Comparison of ENCODE assay signal across 40 cellular contexts in the genomic region with DNA sequence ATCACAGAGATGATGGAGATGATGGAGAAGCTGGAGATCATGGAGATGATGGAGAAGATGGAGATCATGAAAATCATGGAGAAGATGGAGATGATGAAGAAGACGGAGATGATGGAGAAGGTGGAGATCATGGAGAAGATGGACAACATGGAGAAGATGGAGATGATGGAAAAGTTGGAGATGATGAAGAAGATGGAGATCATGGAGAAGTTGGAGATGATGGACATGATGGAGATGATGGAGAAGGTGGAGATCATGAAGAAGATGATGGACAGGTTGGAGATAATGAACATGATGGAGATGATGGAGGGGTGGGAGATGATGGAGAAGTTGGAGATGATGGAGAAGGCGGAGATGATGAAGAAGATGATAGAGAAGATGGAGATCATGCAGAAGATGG. TPM values are rescaled to one million over a fixed set of nuclear protein-coding genes. Genes with fewer than 3 reads are reported as not detected.
"Had no signal": no experiment of that assay in that cellular context is flagged by ENCODE, and none has a peak within 500 bp of the region (broad histone marks: within the 10 kb centered on the region; RNA-seq: fewer than 3 reads in every experiment).

No MANE protein-coding gene starts in this region.

- H3K9me3 Mint-ChIP-seq: activated naive CD4-positive, alpha-beta T cell treated with anti-CD3 and anti-CD28 coated beads for 36 hours; activated naive CD4-positive, alpha-beta T cell treated with anti-CD3 and anti-CD28 coated beads, Interleukin-2, amount 50 U/mL, for 24 hours; activated naive CD4-positive, alpha-beta T cell treated with anti-CD3 and anti-CD28 coated beads, Interleukin-2, amount 50 U/mL, for 72 hours; activated naive CD8-positive, alpha-beta T cell treated with anti-CD3 and anti-CD28 coated beads for 36 hours; activated naive CD8-positive, alpha-beta T cell treated with anti-CD3 and anti-CD28 coated beads, Interleukin-2, amount 10 ng/mL, durations not matched to agents 7 days and 5 days; activated naive CD8-positive, alpha-beta T cell treated with anti-CD3 and anti-CD28 coated beads, Interleukin-2, amount 50 U/mL, for 24 hours; activated T-cell treated with anti-CD3 and anti-CD28 coated beads, Interleukin-2, amount 50 U/mL, for 24 hours; activated T-cell treated with anti-CD3 and anti-CD28 coated beads, Interleukin-2, amount 50 U/mL, for 4 hours; activated T-cell treated with anti-CD3 and anti-CD28 coated beads, Interleukin-2, amount 50 U/mL, for 72 hours; activated T-helper 1 cell treated with anti-CD3 and anti-CD28 coated beads, Interleukin-12 subunit alpha, Interleukin-12 subunit beta, Interleukin-2, Interleukin-4 antibody, amounts not matched to agents 30 ng/mL and 10 ng/mL and 1 ng/mL, durations not matched to agents 14 hours and 24 hours and 36 hours; activated T-helper 17 cell treated with anti-CD3 and anti-CD28 coated beads, Interleukin-2, amount 50 U/mL, for 72 hours; activated T-helper 2 cell treated with anti-CD3 and anti-CD28 coated beads, Interferon-gamma antibody, Interleukin-2, Interleukin-4, amounts not matched to agents 10 μg/mL and 5 μg/mL and 100 μg/mL, durations not matched to agents 14 hours and 24 hours and 36 hours; central memory CD8-positive, alpha-beta T cell had no signal

- H3K27me3 Mint-ChIP-seq: activated naive CD4-positive, alpha-beta T cell treated with anti-CD3 and anti-CD28 coated beads, Interleukin-2, amount 10 ng/mL, durations not matched to agents 7 days and 5 days; activated naive CD8-positive, alpha-beta T cell treated with anti-CD3 and anti-CD28 coated beads, Interleukin-2, amount 10 ng/mL, durations not matched to agents 7 days and 5 days had no signal

- H3K4me3 ChIP-seq: adrenal gland, ascending aorta, body of pancreas, breast epithelium, cardiac muscle cell had no signal

- H3K36me3 ChIP-seq: adrenal gland, ascending aorta, brain microvascular endothelial cell, breast epithelium, cardiac muscle cell had no signal

- H3K4me3 Mint-ChIP-seq: activated naive CD4-positive, alpha-beta T cell treated with anti-CD3 and anti-CD28 coated beads for 36 hours; activated naive CD4-positive, alpha-beta T cell treated with anti-CD3 and anti-CD28 coated beads, Interleukin-2, amount 10 ng/mL, durations not matched to agents 7 days and 5 days; activated naive CD4-positive, alpha-beta T cell treated with anti-CD3 and anti-CD28 coated beads, Interleukin-2, amount 50 U/mL, for 24 hours; activated naive CD8-positive, alpha-beta T cell; activated naive CD8-positive, alpha-beta T cell treated with anti-CD3 and anti-CD28 coated beads for 36 hours; activated naive CD8-positive, alpha-beta T cell treated with anti-CD3 and anti-CD28 coated beads, Interleukin-2, amount 10 ng/mL, durations not matched to agents 7 days and 5 days; activated naive CD8-positive, alpha-beta T cell treated with anti-CD3 and anti-CD28 coated beads, Interleukin-2, amount 50 U/mL, for 24 hours; activated T-cell treated with anti-CD3 and anti-CD28 coated beads, Interleukin-2, amount 50 U/mL, for 24 hours; activated T-cell treated with anti-CD3 and anti-CD28 coated beads, Interleukin-2, amount 50 U/mL, for 4 hours; activated T-cell treated with anti-CD3 and anti-CD28 coated beads, Interleukin-2, amount 50 U/mL, for 72 hours; activated T-helper 1 cell treated with anti-CD3 and anti-CD28 coated beads, Interleukin-12 subunit alpha, Interleukin-12 subunit beta, Interleukin-2, Interleukin-4 antibody, amounts not matched to agents 30 ng/mL and 10 ng/mL and 1 ng/mL, durations not matched to agents 14 hours and 24 hours and 36 hours; activated T-helper 17 cell treated with anti-CD3 and anti-CD28 coated beads, Interleukin-2, amount 50 U/mL, for 72 hours; brain; central memory CD8-positive, alpha-beta T cell had no signal

- H3K9me3 ChIP-seq: adrenal gland, ascending aorta, body of pancreas, breast epithelium had no signal

- FAIRE-seq: astrocyte, bronchial epithelial cell had no signal

- H3K4me1 ChIP-seq: adrenal gland, ascending aorta, body of pancreas, breast epithelium had no signal

- ATAC-seq: activated naive CD4-positive, alpha-beta T cell treated with anti-CD3 and anti-CD28 coated beads, Interleukin-2, amount 50 U/mL, for 72 hours; activated naive CD8-positive, alpha-beta T cell treated with anti-CD3 and anti-CD28 coated beads, Interleukin-2, amount 50 U/mL, for 24 hours; activated T-cell treated with anti-CD3 and anti-CD28 coated beads, Interleukin-2, amount 50 U/mL, for 4 hours; activated T-cell treated with anti-CD3 and anti-CD28 coated beads, Interleukin-2, amount 50 U/mL, for 72 hours; activated T-helper 17 cell treated with anti-CD3 and anti-CD28 coated beads, Interleukin-2, amount 50 U/mL, for 72 hours; body of pancreas had no signal

- DNase-seq: activated effector memory CD4-positive, alpha-beta T cell treated with anti-CD3 and anti-CD28 coated beads, Interleukin-2, amount 50 U/mL, for 16 hours; activated effector memory CD4-positive, alpha-beta T cell treated with Interleukin-2 at 50 U/mL for 16 hours; activated gamma-delta T cell; activated gamma-delta T cell treated with Interleukin-2 at 50 U/mL for 16 hours; activated naive CD4-positive, alpha-beta T cell; activated naive CD4-positive, alpha-beta T cell treated with anti-CD3 and anti-CD28 coated beads for 36 hours; activated naive CD4-positive, alpha-beta T cell treated with anti-CD3 and anti-CD28 coated beads, Interleukin-2, amount 10 ng/mL, durations not matched to agents 7 days and 5 days; activated naive CD4-positive, alpha-beta T cell treated with anti-CD3 and anti-CD28 coated beads, Interleukin-2, amount 50 U/mL, for 16 hours; activated naive CD4-positive, alpha-beta T cell treated with Interleukin-2 at 50 U/mL for 16 hours; activated naive CD8-positive, alpha-beta T cell treated with anti-CD3 and anti-CD28 coated beads for 36 hours; activated naive CD8-positive, alpha-beta T cell treated with anti-CD3 and anti-CD28 coated beads, Interleukin-2, amount 10 ng/mL, durations not matched to agents 7 days and 5 days; activated naive CD8-positive, alpha-beta T cell treated with anti-CD3 and anti-CD28 coated beads, Interleukin-2, amount 50 U/mL, for 24 hours; activated T-cell treated with anti-CD3 and anti-CD28 coated beads, Interleukin-2, amount 50 U/mL, for 24 hours; activated T-cell treated with anti-CD3 and anti-CD28 coated beads, Interleukin-2, amount 50 U/mL, for 4 hours; activated T-cell treated with anti-CD3 and anti-CD28 coated beads, Interleukin-2, amount 50 U/mL, for 48 hours; activated T-cell treated with anti-CD3 and anti-CD28 coated beads, Interleukin-2, amount 50 U/mL, for 72 hours; adrenal gland; amniotic stem cell; amygdala; anterior cingulate cortex; body of pancreas; brain microvascular endothelial cell; caudate nucleus; central memory CD4-positive, alpha-beta T cell; cerebellar nuclear complex had no signal

- H3K27ac ChIP-seq: adrenal gland, ascending aorta, body of pancreas, brain microvascular endothelial cell, breast epithelium, cardiac muscle cell had no signal

- H3K27ac Mint-ChIP-seq: activated naive CD4-positive, alpha-beta T cell treated with anti-CD3 and anti-CD28 coated beads for 36 hours; activated naive CD4-positive, alpha-beta T cell treated with anti-CD3 and anti-CD28 coated beads, Interleukin-2, amount 10 ng/mL, durations not matched to agents 7 days and 5 days; activated naive CD4-positive, alpha-beta T cell treated with anti-CD3 and anti-CD28 coated beads, Interleukin-2, amount 50 U/mL, for 24 hours; activated naive CD4-positive, alpha-beta T cell treated with anti-CD3 and anti-CD28 coated beads, Interleukin-2, amount 50 U/mL, for 72 hours; activated naive CD8-positive, alpha-beta T cell; activated naive CD8-positive, alpha-beta T cell treated with anti-CD3 and anti-CD28 coated beads for 36 hours; activated naive CD8-positive, alpha-beta T cell treated with anti-CD3 and anti-CD28 coated beads, Interleukin-2, amount 10 ng/mL, durations not matched to agents 7 days and 5 days; activated naive CD8-positive, alpha-beta T cell treated with anti-CD3 and anti-CD28 coated beads, Interleukin-2, amount 50 U/mL, for 24 hours; activated T-cell treated with anti-CD3 and anti-CD28 coated beads, Interleukin-2, amount 50 U/mL, for 24 hours; activated T-cell treated with anti-CD3 and anti-CD28 coated beads, Interleukin-2, amount 50 U/mL, for 72 hours; activated T-helper 1 cell treated with anti-CD3 and anti-CD28 coated beads, Interleukin-12 subunit alpha, Interleukin-12 subunit beta, Interleukin-2, Interleukin-4 antibody, amounts not matched to agents 30 ng/mL and 10 ng/mL and 1 ng/mL, durations not matched to agents 14 hours and 24 hours and 36 hours; activated T-helper 17 cell treated with anti-CD3 and anti-CD28 coated beads, Interleukin-2, amount 50 U/mL, for 72 hours; activated T-helper 2 cell treated with anti-CD3 and anti-CD28 coated beads, Interferon-gamma antibody, Interleukin-2, Interleukin-4, amounts not matched to agents 10 μg/mL and 5 μg/mL and 100 μg/mL, durations not matched to agents 14 hours and 24 hours and 36 hours; brain had no signal

- H3K27me3 ChIP-seq: adrenal gland, ascending aorta, body of pancreas, brain microvascular endothelial cell had no signal

- H3K4me1 Mint-ChIP-seq: activated naive CD4-positive, alpha-beta T cell treated with anti-CD3 and anti-CD28 coated beads, Interleukin-2, amount 10 ng/mL, durations not matched to agents 7 days and 5 days; activated naive CD4-positive, alpha-beta T cell treated with anti-CD3 and anti-CD28 coated beads, Interleukin-2, amount 50 U/mL, for 24 hours; activated naive CD8-positive, alpha-beta T cell treated with anti-CD3 and anti-CD28 coated beads for 36 hours; activated naive CD8-positive, alpha-beta T cell treated with anti-CD3 and anti-CD28 coated beads, Interleukin-2, amount 10 ng/mL, durations not matched to agents 7 days and 5 days; activated naive CD8-positive, alpha-beta T cell treated with anti-CD3 and anti-CD28 coated beads, Interleukin-2, amount 50 U/mL, for 24 hours; activated T-helper 17 cell treated with anti-CD3 and anti-CD28 coated beads, Interleukin-2, amount 50 U/mL, for 72 hours; central memory CD8-positive, alpha-beta T cell had no signal

RNA-seq across cellular contexts. Expression of gene RBFOX3, which starts 34.5 kb away (rescaled TPM):
- total RNA-seq: activated naive CD4-positive, alpha-beta T cell treated with anti-CD3 and anti-CD28 coated beads for 36 hours; activated naive CD4-positive, alpha-beta T cell treated with anti-CD3 and anti-CD28 coated beads, Interleukin-2, amount 50 U/mL, for 72 hours; activated naive CD8-positive, alpha-beta T cell treated with anti-CD3 and anti-CD28 coated beads for 36 hours; activated naive CD8-positive, alpha-beta T cell treated with anti-CD3 and anti-CD28 coated beads, Interleukin-2, amount 10 ng/mL, durations not matched to agents 7 days and 5 days; activated T-cell treated with anti-CD3 and anti-CD28 coated beads, Interleukin-2, amount 50 U/mL, for 4 hours; activated T-helper 1 cell treated with anti-CD3 and anti-CD28 coated beads, Interleukin-12 subunit alpha, Interleukin-12 subunit beta, Interleukin-2, Interleukin-4 antibody, amounts not matched to agents 30 ng/mL and 10 ng/mL and 1 ng/mL, durations not matched to agents 14 hours and 24 hours and 36 hours; activated T-helper 17 cell treated with anti-CD3 and anti-CD28 coated beads, Interleukin-2, amount 50 U/mL, for 72 hours; activated T-helper 2 cell treated with anti-CD3 and anti-CD28 coated beads, Interferon-gamma antibody, Interleukin-2, Interleukin-4, amounts not matched to agents 10 μg/mL and 5 μg/mL and 100 μg/mL, durations not matched to agents 14 hours and 24 hours and 36 hours; ascending aorta; breast epithelium; cardiac septum; chondrocyte had no signal
